ENCODE assay signal across 9 cellular contexts in the genomic region with DNA sequence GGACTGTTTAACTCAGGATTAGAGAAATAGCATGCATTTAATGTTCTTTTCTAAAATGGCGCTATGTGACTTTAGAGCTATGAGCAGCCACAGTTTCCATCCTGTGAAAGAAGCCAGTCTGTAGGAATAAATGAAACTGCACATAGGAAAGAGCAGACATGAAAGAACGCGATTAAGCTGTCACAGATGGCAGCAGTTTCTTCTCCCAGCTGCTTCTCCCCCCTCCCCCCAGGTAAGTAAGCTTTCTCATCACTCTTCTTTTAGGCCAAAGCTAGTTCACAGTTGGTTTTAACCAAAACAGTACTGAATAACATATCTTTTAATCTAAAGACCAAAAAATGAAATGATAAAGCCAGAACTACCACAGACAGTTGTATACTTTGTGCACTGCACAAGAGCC.
"Had no signal": no experiment of that assay in that cellular context is flagged by ENCODE, and none has a peak within 500 bp of the region (broad histone marks: within the 10 kb centered on the region; RNA-seq: fewer than 3 reads in every experiment).

No MANE protein-coding gene starts in this region.

- ATAC-seq: GM23338, HCT116, K562 had no signal

- H3K4me2 ChIP-seq: GM23338 had no signal

- FAIRE-seq: H1, H54, HTR-8/SVneo, K562 had no signal

- DNase-seq: HFFc6, IMR-90 had no signal

- H3K9me3 ChIP-seq: HAP-1 had no signal

- H2AFZ ChIP-seq: GM23338 had no signal

- H3K36me3 ChIP-seq: HAP-1 had no signal

- H3K27ac Mint-ChIP-seq: GM23338, HFFc6 had no signal

- H3K4me3 Mint-ChIP-seq: GM23338, HFFc6 had no signal

- H3K4me1 ChIP-seq: HAP-1 had no signal

- H3K4me3 ChIP-seq: GM23338, HAP-1, K562 had no signal

- H3K4me1 Mint-ChIP-seq: GM23338 had no signal
